In genomic region chr2:74919827-74920226, GRCh38 we compare ENCODE assay signal across 1 cellular context.
TF ChIP-seq lines count a peak whose summit lies in the region.

No MANE protein-coding gene starts in this region.

TF ChIP-seq in HEK293, 187 proteins besides CTCF, POLR2A, EP300 and RAD21 (continued from another document):
- TF ChIP-seq ZNF658 (tag by site-specific recombination; IDR thresholded peaks at IDR 0.05) (no peak), ZNF629 (tag by site-specific recombination; IDR thresholded peaks at IDR 0.05) (0 out of 2 replicates have a peak, but pooled peaks have one; percentile 17), SETDB1 (IDR thresholded peaks at IDR 0.05; ENCODE audit: insufficient read length, low read length) (no peak), ZNF777 (tag by site-specific recombination; IDR thresholded peaks at IDR 0.05; ENCODE audit: borderline replicate concordance) (no peak), OSR2 (tag by site-specific recombination; IDR thresholded peaks at IDR 0.05) (no peak), ZNF704 (tag by site-specific recombination; IDR thresholded peaks at IDR 0.05) (no peak), ZNF768 (tag by site-specific recombination; IDR thresholded peaks at IDR 0.05) (no peak), ZBTB1 (tag by site-specific recombination; IDR thresholded peaks at IDR 0.05) (no peak), GLIS1 (tag by site-specific recombination; IDR thresholded peaks at IDR 0.05) (peak; percentile 73), BCL11A (tag by site-specific recombination; IDR thresholded peaks at IDR 0.05; ENCODE audit: low read depth) (no peak), ZNF223 (tag by site-specific recombination; IDR thresholded peaks at IDR 0.05) (no peak), AEBP2 (tag by site-specific recombination; IDR thresholded peaks at IDR 0.05; ENCODE audit: borderline replicate concordance) (no peak), ZNF354C (tag by site-specific recombination; IDR thresholded peaks at IDR 0.05; ENCODE audit: borderline replicate concordance, low read depth) (no peak), MZF1 (tag by site-specific recombination; IDR thresholded peaks at IDR 0.05; ENCODE audit: borderline replicate concordance) (no peak), PBX3 (CRISPR knock-in tag; IDR thresholded peaks at IDR 0.05) (no peak), ZNF19 (tag by site-specific recombination; IDR thresholded peaks at IDR 0.05; ENCODE audit: low read depth) (no peak), ZEB2 (tag by site-specific recombination; IDR thresholded peaks at IDR 0.05) (peak; percentile 68; the same call in 1 of the 2 replicates), ZNF707 (tag by site-specific recombination; IDR thresholded peaks at IDR 0.05) (no peak), ZBTB7A (tag by site-specific recombination; IDR thresholded peaks at IDR 0.05; ENCODE audit: low read depth) (no peak), ZNF664 (tag by site-specific recombination; IDR thresholded peaks at IDR 0.05) (no peak), ZSCAN16 (tag by site-specific recombination; IDR thresholded peaks at IDR 0.05) (no peak), PRDM1 (tag by site-specific recombination; IDR thresholded peaks at IDR 0.05) (no peak), ZNF624 (tag by site-specific recombination; IDR thresholded peaks at IDR 0.05) (no peak), ZNF621 (tag by site-specific recombination; IDR thresholded peaks at IDR 0.05) (no peak), ZFP37 (tag by site-specific recombination; IDR thresholded peaks at IDR 0.05) (no peak), ZNF529 (tag by site-specific recombination; IDR thresholded peaks at IDR 0.05; ENCODE audit: insufficient replicate concordance) (no peak), GLIS2 (tag by site-specific recombination; IDR thresholded peaks at IDR 0.05) (peak; percentile 41; the same call in 1 of the 2 replicates), ZNF302 (tag by site-specific recombination; IDR thresholded peaks at IDR 0.05; ENCODE audit: low read depth) (no peak), ZNF830 (tag by site-specific recombination; IDR thresholded peaks at IDR 0.05; ENCODE audit: low read depth) (no peak), ZNF391 (tag by site-specific recombination; IDR thresholded peaks at IDR 0.05; ENCODE audit: borderline replicate concordance, low read depth) (0 out of 2 replicates have a peak, but pooled peaks have one; percentile 23), ZNF571 (tag by site-specific recombination; IDR thresholded peaks at IDR 0.05) (no peak)
- TF ChIP-seq, protein P1, sequence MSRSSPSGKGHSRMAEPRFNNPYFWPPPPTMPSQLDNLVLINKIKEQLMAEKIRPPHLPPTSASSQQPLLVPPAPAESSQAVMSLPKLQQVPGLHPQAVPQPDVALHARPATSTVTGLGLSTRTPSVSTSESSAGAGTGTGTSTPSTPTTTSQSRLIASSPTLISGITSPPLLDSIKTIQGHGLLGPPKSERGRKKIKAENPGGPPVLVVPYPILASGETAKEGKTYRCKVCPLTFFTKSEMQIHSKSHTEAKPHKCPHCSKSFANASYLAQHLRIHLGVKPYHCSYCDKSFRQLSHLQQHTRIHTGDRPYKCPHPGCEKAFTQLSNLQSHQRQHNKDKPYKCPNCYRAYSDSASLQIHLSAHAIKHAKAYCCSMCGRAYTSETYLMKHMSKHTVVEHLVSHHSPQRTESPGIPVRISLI (tag by site-specific recombination; IDR thresholded peaks at IDR 0.05): no peak
- TF ChIP-seq, protein P2, sequence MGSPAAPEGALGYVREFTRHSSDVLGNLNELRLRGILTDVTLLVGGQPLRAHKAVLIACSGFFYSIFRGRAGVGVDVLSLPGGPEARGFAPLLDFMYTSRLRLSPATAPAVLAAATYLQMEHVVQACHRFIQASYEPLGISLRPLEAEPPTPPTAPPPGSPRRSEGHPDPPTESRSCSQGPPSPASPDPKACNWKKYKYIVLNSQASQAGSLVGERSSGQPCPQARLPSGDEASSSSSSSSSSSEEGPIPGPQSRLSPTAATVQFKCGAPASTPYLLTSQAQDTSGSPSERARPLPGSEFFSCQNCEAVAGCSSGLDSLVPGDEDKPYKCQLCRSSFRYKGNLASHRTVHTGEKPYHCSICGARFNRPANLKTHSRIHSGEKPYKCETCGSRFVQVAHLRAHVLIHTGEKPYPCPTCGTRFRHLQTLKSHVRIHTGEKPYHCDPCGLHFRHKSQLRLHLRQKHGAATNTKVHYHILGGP (tag by site-specific recombination; IDR thresholded peaks at IDR 0.05): no peak
TF ChIP-seq in HEK293: peak in this region for 14.
